ENCODE assay signal across 8 cellular contexts in the genomic region with DNA sequence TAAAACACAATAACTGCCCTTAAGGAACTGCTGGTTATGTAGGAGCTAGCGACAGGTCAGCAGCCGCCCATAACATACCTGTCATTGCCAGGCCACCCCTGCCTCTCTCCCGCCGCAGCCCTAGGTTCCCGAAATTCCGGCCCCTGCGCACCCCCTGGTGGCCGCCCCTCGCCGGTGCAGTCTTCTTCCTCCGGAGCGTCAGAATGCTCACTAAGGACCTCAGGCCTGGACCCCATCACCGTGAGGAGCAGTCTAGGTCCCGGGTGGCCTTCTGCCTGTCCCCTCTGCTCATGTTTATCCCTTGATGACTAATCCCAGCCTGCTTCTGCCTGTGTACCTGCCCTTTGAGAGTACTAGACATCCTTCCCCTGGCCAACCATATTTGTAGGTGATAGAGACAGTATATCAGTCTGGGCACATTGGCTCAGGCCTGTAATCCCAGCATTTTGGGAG.
DNase-seq lines count a peak whose midpoint lies in the region; ATAC-seq, FAIRE-seq and TF ChIP-seq lines count a peak whose summit lies in the region.

No MANE protein-coding gene starts in this region.

- peak; percentile 97 for TF ChIP-seq CTCF in type B pancreatic cell (conservative IDR thresholded peaks at IDR 0.05)

- no peak overlapping the region for H3K4me3 Mint-ChIP-seq in type B pancreatic cell

- H3K27me3 Mint-ChIP-seq in type B pancreatic cell, result no peaks in the 10 kb centered on the region

- H3K9me3 Mint-ChIP-seq in type B pancreatic cell, result no peaks in the 10 kb centered on the region

- H3K4me1 Mint-ChIP-seq in type B pancreatic cell (ENCODE audit: unreplicated experiment), result peaks cover 16% of the 10 kb centered on the region

- DNase-seq in DMS53 (lab: John Stamatoyannopoulos, UW), result peak; percentile 86
- peak; percentile 72 for DNase-seq in HTR-8/SVneo (ENCODE audit: insufficient read length, low spot score)
- DNase-seq in RCC 7860 (ENCODE audit: low spot score), result peak; percentile 45
- DNase-seq in activated T-helper 1 cell treated with anti-CD3 and anti-CD28 coated beads, Interleukin-2, amount 50 U/mL, for 16 hours (ENCODE audit: low read depth in 1 of 2, low spot score in 1 of 2), result peak; percentile 66
- peak; percentile 49 for DNase-seq in globus pallidus (ENCODE audit: low spot score)
- peak; percentile 40 for DNase-seq in pons (ENCODE audit: low spot score)
- peak; percentile 89 for DNase-seq in type B pancreatic cell (ENCODE audit: extremely low spot score, unreplicated experiment)

- peak overlapping the region; percentile 53 for H3K27ac Mint-ChIP-seq in type B pancreatic cell

- peak; percentile 74 for ATAC-seq in GM21423 (IDR thresholded peaks at IDR 0.05; ENCODE audit: unreplicated experiment)

- H3K36me3 Mint-ChIP-seq in type B pancreatic cell, result no peaks in the 10 kb centered on the region

- FAIRE-seq in HTR-8/SVneo (lab: Jason Lieb, UNC), result peak; percentile 73
- FAIRE-seq in RCC 7860 (lab: Jason Lieb, UNC), result no peak

Comparison
In these comparisons a context has a peak if more than half of its experiments do, and no peak if none do; other contexts are left out.
1. Peak in every context shown above with its lines: DNase-seq and ATAC-seq.